ENCODE assay signal across 8 cellular contexts in the genomic region with DNA sequence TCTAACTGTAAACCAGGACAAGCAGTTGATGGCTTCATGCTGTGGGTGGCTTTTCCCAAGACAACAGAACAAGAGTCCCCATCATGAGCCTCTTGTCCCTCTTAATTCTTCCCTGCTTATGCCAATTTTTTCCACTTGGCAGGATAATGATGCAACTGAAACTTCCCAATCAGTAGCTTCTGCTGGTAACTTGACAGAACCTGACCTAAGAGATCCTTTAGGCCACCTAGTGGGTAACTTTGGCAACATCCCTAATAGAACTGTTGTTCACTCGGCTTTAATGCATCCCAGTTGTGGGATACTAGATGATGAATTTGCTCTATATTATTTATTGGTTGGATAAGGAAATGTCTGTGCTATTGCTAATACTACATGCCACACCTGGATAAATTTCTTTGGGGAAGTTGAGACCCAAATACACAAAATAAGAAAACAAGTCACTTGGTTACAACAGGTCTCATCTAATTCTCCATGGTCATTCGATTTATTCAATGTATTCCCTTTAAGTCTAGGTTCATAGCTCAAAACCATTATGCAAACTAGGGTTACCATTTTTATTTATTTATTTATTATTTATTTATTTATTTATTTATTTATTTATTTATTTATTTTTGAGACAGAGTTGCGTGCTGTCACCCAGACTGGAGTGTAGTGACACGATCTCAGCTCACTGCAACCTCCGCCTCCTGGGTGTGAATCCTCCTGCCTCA. TPM values are rescaled to one million over a fixed set of nuclear protein-coding genes. Genes with fewer than 3 reads are reported as not detected.
DNase-seq lines count a peak whose midpoint lies in the region; ATAC-seq and TF ChIP-seq lines count a peak whose summit lies in the region.

No MANE protein-coding gene starts in this region.

- peaks cover 5% of the 10 kb centered on the region for H3K27me3 Mint-ChIP-seq in type B pancreatic cell

- H3K4me3 Mint-ChIP-seq in type B pancreatic cell, result no peak overlapping the region

- H3K9me3 Mint-ChIP-seq in type B pancreatic cell, result no peaks in the 10 kb centered on the region

- peaks cover 6% of the 10 kb centered on the region for H3K4me1 Mint-ChIP-seq in type B pancreatic cell (ENCODE audit: unreplicated experiment)

- no peak overlapping the region for H3K27ac Mint-ChIP-seq in type B pancreatic cell

- ATAC-seq in left colon (peak; percentile 73), GM19395 (IDR thresholded peaks at IDR 0.05; ENCODE audit: unreplicated experiment) (no peak), HG02610 (IDR thresholded peaks at IDR 0.05; ENCODE audit: unreplicated experiment) (no peak)

- H3K36me3 Mint-ChIP-seq in type B pancreatic cell, result no peaks in the 10 kb centered on the region

- TF ChIP-seq CTCF in type B pancreatic cell (conservative IDR thresholded peaks at IDR 0.05), result peak; percentile 85

- in situ Hi-C loops in T47D (cut with HindIII; ENCODE audit: low pct_unique_long_range_greater_than_20kb, low sequenced_read_pairs), result no loop called here

- DNase-seq in COLO668 (lab: John Stamatoyannopoulos, UW; ENCODE audit: unreplicated experiment) (peak; percentile 44), H4 (ENCODE audit: low spot score) (peak; percentile 62), NCI-H748 (lab: John Stamatoyannopoulos, UW; ENCODE audit: unreplicated experiment) (peak; percentile 70), T47D (ENCODE audit: low read depth in 1 of 2, low spot score in 1 of 2) (peak; percentile 12 to 64), left colon (no peak), type B pancreatic cell (ENCODE audit: extremely low spot score, unreplicated experiment) (no peak)

- intact Hi-C loops in left colon (cut with DNase I, micrococcal nuclease), result no loop called here

RNA-seq across cellular contexts. Expression of a gene that starts 41.4 kb away (rescaled TPM):
- total RNA-seq in H4 (2014; rRNA removed; shearing (Covaris generic)), result not detected in 2 replicates
- total RNA-seq in left colon (1 to 10 TPM in 1 of 2 donors, under 1 TPM in 1; 0.55 to 2.9 TPM), type B pancreatic cell (ENCODE audit: low replicate concordance) (0.21 and 0.53 TPM in 2 replicates)

RNA-seq across cellular contexts. Expression of a gene that starts 46.0 kb away (rescaled TPM):
- 20.2 and 26.5 TPM in 2 replicates for total RNA-seq in H4 (2014; rRNA removed; shearing (Covaris generic))
- total RNA-seq in left colon (10 to 100 TPM; 33.8 to 42.4 TPM), type B pancreatic cell (ENCODE audit: low replicate concordance) (76.0 and 102 TPM in 2 replicates)

Comparison
In these comparisons a context has a peak if more than half of its experiments do, and no peak if none do; other contexts are left out.
1. DNase-seq: peak in COLO668 (single experiment), H4 (single experiment), NCI-H748 (single experiment) and T47D (2 of 2); none in left colon (0 of 2) and type B pancreatic cell (single experiment).